ENCODE assay signal across 1 cellular context in the genomic region with DNA sequence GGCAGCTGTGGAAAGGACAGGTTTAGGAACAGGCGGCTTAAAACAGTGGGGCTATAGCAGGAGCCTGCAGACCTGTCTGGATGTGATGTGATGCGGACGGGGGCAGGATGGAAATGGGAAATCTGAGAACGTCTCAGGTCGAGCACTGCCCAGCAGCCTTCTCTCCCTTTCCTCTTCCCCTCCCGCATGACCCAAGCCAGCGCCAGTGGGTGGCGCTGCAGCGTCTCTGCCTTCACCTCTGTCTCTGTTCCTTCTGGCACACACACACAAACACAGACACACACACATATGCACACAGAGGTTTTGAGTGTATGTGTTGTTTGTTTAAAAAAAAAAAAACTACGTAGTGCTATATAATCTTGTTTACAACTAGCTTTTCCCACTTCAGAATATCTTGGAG.
TF ChIP-seq lines count a peak whose summit lies in the region.

No MANE protein-coding gene starts in this region.

TF ChIP-seq in K562, 482 proteins besides CTCF, POLR2A, EP300 and RAD21 (continued from another document):
- TF ChIP-seq, protein P1, sequence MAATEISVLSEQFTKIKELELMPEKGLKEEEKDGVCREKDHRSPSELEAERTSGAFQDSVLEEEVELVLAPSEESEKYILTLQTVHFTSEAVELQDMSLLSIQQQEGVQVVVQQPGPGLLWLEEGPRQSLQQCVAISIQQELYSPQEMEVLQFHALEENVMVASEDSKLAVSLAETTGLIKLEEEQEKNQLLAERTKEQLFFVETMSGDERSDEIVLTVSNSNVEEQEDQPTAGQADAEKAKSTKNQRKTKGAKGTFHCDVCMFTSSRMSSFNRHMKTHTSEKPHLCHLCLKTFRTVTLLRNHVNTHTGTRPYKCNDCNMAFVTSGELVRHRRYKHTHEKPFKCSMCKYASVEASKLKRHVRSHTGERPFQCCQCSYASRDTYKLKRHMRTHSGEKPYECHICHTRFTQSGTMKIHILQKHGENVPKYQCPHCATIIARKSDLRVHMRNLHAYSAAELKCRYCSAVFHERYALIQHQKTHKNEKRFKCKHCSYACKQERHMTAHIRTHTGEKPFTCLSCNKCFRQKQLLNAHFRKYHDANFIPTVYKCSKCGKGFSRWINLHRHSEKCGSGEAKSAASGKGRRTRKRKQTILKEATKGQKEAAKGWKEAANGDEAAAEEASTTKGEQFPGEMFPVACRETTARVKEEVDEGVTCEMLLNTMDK (IDR thresholded peaks at IDR 0.05; ENCODE audit: borderline replicate concordance, insufficient read depth, low read depth, low read length, poor library complexity, severe bottlenecking), result peak; percentile 71
- TF ChIP-seq NCOA4 (IDR thresholded peaks at IDR 0.05; ENCODE audit: partially characterized antibody) (no peak), SMC3 (conservative IDR thresholded peaks at IDR 0.05; ENCODE audit: insufficient read depth, low read depth, low read length) (peak; percentile 38; the same call in 1 of the 2 replicates), ESRRA (IDR thresholded peaks at IDR 0.05; ENCODE audit: borderline replicate concordance, low read depth) (peak; percentile 35; the same call in 1 of the 2 replicates)
